In the genomic region with DNA sequence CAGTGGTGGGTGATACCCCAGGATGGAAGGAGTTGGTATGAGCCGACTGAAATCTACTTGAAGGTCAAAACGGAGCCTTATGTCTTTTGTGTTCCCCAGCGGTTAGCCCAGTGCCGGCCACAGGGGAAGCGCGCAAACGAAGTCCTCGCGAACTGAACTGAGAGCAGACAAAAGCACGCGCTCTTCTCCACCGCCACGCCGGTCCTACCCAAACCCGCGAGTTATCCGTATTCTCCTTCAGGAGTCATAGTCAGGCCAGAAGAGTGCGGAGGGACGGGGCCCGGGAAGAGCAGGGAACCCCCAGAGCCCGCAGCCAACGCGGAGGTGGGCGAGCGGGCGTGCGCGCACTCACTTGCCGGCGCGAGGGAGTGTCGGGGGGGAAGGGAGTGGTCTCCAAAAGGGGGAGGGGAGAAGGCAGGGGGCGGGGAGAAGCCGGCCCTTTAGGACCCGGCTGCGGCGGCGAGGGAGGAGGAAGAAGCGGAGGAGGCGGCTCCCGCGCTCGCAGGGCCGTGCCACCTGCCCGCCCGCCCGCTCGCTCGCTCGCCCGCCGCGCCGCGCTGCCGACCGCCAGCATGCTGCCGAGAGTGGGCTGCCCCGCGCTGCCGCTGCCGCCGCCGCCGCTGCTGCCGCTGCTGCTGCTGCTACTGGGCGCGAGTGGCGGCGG, we compare ENCODE assay signal across 1 cellular context.
TF ChIP-seq lines count a peak whose summit lies in the region.

A gene with protein sequence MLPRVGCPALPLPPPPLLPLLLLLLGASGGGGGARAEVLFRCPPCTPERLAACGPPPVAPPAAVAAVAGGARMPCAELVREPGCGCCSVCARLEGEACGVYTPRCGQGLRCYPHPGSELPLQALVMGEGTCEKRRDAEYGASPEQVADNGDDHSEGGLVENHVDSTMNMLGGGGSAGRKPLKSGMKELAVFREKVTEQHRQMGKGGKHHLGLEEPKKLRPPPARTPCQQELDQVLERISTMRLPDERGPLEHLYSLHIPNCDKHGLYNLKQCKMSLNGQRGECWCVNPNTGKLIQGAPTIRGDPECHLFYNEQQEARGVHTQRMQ (plus strand): TSS at position 469 of the 664 bp plus-strand sequence. CDS start 104 bp downstream, at position 573.

TF ChIP-seq in SK-N-SH, 30 proteins besides CTCF, POLR2A, EP300 and RAD21 (continued from another document):
- TF ChIP-seq, protein P1, sequence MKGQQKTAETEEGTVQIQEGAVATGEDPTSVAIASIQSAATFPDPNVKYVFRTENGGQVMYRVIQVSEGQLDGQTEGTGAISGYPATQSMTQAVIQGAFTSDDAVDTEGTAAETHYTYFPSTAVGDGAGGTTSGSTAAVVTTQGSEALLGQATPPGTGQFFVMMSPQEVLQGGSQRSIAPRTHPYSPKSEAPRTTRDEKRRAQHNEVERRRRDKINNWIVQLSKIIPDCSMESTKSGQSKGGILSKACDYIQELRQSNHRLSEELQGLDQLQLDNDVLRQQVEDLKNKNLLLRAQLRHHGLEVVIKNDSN (IDR thresholded peaks at IDR 0.05; ENCODE audit: borderline replicate concordance, low read depth), result no peak
- peak; percentile 68; the same call in 1 of the 2 replicates for TF ChIP-seq POLR2AphosphoS5 (IDR thresholded peaks at IDR 0.05; ENCODE audit: low read depth, low read length)
- TF ChIP-seq FOXM1 (IDR thresholded peaks at IDR 0.05; ENCODE audit: low read depth), result no peak
- no peak for TF ChIP-seq RFX5 (IDR thresholded peaks at IDR 0.05; ENCODE audit: low read length)
- TF ChIP-seq, protein P2, sequence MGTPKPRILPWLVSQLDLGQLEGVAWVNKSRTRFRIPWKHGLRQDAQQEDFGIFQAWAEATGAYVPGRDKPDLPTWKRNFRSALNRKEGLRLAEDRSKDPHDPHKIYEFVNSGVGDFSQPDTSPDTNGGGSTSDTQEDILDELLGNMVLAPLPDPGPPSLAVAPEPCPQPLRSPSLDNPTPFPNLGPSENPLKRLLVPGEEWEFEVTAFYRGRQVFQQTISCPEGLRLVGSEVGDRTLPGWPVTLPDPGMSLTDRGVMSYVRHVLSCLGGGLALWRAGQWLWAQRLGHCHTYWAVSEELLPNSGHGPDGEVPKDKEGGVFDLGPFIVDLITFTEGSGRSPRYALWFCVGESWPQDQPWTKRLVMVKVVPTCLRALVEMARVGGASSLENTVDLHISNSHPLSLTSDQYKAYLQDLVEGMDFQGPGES (IDR thresholded peaks at IDR 0.05; ENCODE audit: low read depth, low read length), result no peak
- TF ChIP-seq RXRA (IDR thresholded peaks at IDR 0.05; ENCODE audit: borderline replicate concordance, low read depth), result no peak
- TF ChIP-seq NFIC (IDR thresholded peaks at IDR 0.05; ENCODE audit: borderline replicate concordance), result no peak
- no peak for TF ChIP-seq MEF2A (IDR thresholded peaks at IDR 0.05; ENCODE audit: borderline replicate concordance, low read depth)
- TF ChIP-seq, protein P3, sequence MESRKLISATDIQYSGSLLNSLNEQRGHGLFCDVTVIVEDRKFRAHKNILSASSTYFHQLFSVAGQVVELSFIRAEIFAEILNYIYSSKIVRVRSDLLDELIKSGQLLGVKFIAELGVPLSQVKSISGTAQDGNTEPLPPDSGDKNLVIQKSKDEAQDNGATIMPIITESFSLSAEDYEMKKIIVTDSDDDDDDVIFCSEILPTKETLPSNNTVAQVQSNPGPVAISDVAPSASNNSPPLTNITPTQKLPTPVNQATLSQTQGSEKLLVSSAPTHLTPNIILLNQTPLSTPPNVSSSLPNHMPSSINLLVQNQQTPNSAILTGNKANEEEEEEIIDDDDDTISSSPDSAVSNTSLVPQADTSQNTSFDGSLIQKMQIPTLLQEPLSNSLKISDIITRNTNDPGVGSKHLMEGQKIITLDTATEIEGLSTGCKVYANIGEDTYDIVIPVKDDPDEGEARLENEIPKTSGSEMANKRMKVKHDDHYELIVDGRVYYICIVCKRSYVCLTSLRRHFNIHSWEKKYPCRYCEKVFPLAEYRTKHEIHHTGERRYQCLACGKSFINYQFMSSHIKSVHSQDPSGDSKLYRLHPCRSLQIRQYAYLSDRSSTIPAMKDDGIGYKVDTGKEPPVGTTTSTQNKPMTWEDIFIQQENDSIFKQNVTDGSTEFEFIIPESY (IDR thresholded peaks at IDR 0.05; ENCODE audit: borderline replicate concordance, low read depth), result no peak
- TF ChIP-seq ELF1 (IDR thresholded peaks at IDR 0.05), result no peak
- TF ChIP-seq FOXJ3 (CRISPR knock-in tag; IDR thresholded peaks at IDR 0.05), result no peak
- peak; percentile 63 for TF ChIP-seq MXI1 (IDR thresholded peaks at IDR 0.05; ENCODE audit: low read depth, low read length)
- no peak for TF ChIP-seq YY1 (IDR thresholded peaks at IDR 0.05; ENCODE audit: low read depth)
- TF ChIP-seq TCF12 (IDR thresholded peaks at IDR 0.05), result no peak
- TF ChIP-seq, protein P4, sequence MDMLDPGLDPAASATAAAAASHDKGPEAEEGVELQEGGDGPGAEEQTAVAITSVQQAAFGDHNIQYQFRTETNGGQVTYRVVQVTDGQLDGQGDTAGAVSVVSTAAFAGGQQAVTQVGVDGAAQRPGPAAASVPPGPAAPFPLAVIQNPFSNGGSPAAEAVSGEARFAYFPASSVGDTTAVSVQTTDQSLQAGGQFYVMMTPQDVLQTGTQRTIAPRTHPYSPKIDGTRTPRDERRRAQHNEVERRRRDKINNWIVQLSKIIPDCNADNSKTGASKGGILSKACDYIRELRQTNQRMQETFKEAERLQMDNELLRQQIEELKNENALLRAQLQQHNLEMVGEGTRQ (IDR thresholded peaks at IDR 0.05; ENCODE audit: borderline replicate concordance, low read depth, low read length), result no peak
- TF ChIP-seq JUND (IDR thresholded peaks at IDR 0.05), result no peak
- TF ChIP-seq, protein P5, sequence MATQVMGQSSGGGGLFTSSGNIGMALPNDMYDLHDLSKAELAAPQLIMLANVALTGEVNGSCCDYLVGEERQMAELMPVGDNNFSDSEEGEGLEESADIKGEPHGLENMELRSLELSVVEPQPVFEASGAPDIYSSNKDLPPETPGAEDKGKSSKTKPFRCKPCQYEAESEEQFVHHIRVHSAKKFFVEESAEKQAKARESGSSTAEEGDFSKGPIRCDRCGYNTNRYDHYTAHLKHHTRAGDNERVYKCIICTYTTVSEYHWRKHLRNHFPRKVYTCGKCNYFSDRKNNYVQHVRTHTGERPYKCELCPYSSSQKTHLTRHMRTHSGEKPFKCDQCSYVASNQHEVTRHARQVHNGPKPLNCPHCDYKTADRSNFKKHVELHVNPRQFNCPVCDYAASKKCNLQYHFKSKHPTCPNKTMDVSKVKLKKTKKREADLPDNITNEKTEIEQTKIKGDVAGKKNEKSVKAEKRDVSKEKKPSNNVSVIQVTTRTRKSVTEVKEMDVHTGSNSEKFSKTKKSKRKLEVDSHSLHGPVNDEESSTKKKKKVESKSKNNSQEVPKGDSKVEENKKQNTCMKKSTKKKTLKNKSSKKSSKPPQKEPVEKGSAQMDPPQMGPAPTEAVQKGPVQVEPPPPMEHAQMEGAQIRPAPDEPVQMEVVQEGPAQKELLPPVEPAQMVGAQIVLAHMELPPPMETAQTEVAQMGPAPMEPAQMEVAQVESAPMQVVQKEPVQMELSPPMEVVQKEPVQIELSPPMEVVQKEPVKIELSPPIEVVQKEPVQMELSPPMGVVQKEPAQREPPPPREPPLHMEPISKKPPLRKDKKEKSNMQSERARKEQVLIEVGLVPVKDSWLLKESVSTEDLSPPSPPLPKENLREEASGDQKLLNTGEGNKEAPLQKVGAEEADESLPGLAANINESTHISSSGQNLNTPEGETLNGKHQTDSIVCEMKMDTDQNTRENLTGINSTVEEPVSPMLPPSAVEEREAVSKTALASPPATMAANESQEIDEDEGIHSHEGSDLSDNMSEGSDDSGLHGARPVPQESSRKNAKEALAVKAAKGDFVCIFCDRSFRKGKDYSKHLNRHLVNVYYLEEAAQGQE (IDR thresholded peaks at IDR 0.05; ENCODE audit: low read depth, low read length), result peak; percentile 15; the same call in 1 of the 2 replicates
- TF ChIP-seq TAF1 (IDR thresholded peaks at IDR 0.05; ENCODE audit: borderline replicate concordance, low read depth, low read length), result peak; percentile 60
- 0 out of 2 replicates have a peak, but pooled peaks have one; percentile 26 for TF ChIP-seq SIN3A (IDR thresholded peaks at IDR 0.05; ENCODE audit: borderline replicate concordance, low read depth, low read length)
- no peak for TF ChIP-seq GABPA (IDR thresholded peaks at IDR 0.05; ENCODE audit: low read depth)
- TF ChIP-seq TEAD4 (IDR thresholded peaks at IDR 0.05; ENCODE audit: borderline replicate concordance, insufficient read depth), result no peak
- no peak for TF ChIP-seq RCOR1 (IDR thresholded peaks at IDR 0.05; ENCODE audit: low read length)
